ENCODE assay signal across 9 cellular contexts in the genomic region with DNA sequence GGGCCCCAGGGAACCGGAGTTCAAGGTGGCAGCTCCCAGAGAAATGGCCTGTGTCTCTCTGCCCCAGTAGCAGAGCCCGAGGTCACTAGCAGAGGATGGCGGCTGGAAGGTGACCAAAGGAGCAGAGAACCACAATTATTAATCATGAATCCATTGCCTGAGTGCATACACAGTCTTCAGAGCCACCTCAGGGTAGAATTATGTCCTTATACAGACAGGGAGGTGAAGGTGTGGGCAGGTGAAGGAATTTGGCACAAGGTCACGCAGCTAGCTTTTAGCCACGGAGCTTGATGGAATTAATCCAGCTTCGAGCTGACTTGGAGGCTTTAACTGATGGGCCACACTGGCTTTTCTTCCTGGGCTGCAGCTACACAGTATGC.
DNase-seq lines count a peak whose midpoint lies in the region; ATAC-seq and TF ChIP-seq lines count a peak whose summit lies in the region.
"Had no signal": no experiment of that assay in that cellular context is flagged by ENCODE, and none has a peak within 500 bp of the region (broad histone marks: within the 10 kb centered on the region; RNA-seq: fewer than 3 reads in every experiment).

No MANE protein-coding gene starts in this region.

- peaks cover 0 to 53% (median 17%) of the 10 kb centered on the region in 4 donors for H3K4me1 Mint-ChIP-seq in CD4-positive, CD25-positive, alpha-beta regulatory T cell

- no peaks in the 10 kb centered on the region for H3K27me3 Mint-ChIP-seq in CD4-positive, CD25-positive, alpha-beta regulatory T cell

- peak overlapping the region; percentile 95 for H3K9ac ChIP-seq in parathyroid adenoma

- no peak overlapping the region for H3K27ac ChIP-seq in CD4-positive, CD25-positive, alpha-beta regulatory T cell (ENCODE audit: insufficient read depth, low read length, poor library complexity, severe bottlenecking)
- peak overlapping the region; percentile 88 for H3K27ac ChIP-seq in SJSA1
- peak overlapping the region; percentile 100 for H3K27ac ChIP-seq in parathyroid adenoma

- H3K4me3 Mint-ChIP-seq in CD4-positive, CD25-positive, alpha-beta regulatory T cell = peak overlapping the region in 3 of 4 donors; percentile 35 to 53 (median 43)
- H3K4me3 Mint-ChIP-seq: T-helper 1 cell treated with Interleukin-12 subunit alpha and Interleukin-12 subunit beta and Interleukin-4 antibody, amounts not matched to agents 30 μg/mL and 1 μg/mL, for 36 hours had no signal

- no peak for ATAC-seq in CD4-positive, CD25-positive, alpha-beta regulatory T cell (ENCODE audit: low read depth in 2 of 2)
- ATAC-seq in GM21619 (IDR thresholded peaks at IDR 0.05; ENCODE audit: unreplicated experiment) (no peak), HG02759 (IDR thresholded peaks at IDR 0.05; ENCODE audit: unreplicated experiment) (no peak)

- DNase-seq in CD4-positive, CD25-positive, alpha-beta regulatory T cell = no peak
- no peak for DNase-seq in SJSA1 (ENCODE audit: low read depth in 1 of 2, low spot score in 2 of 2)
- DNase-seq in fibroblast of peridontal ligament (ENCODE audit: extremely low read depth) = peak; percentile 23
- DNase-seq in NCI-H1417 treated with DMSO at 0.1 percent for 48 hours (lab: John Stamatoyannopoulos, UW) = no peak
- DNase-seq in stimulated activated CD4-positive, alpha-beta T cell treated with anti-CD3 and anti-CD28 coated beads, Interleukin-15, amount 100 ng/mL, for 24 hours = no peak

- H3K9me3 Mint-ChIP-seq in CD4-positive, CD25-positive, alpha-beta regulatory T cell = no peaks in the 10 kb centered on the region
- H3K9me3 Mint-ChIP-seq: T-helper 1 cell treated with Interleukin-12 subunit alpha and Interleukin-12 subunit beta and Interleukin-4 antibody, amounts not matched to agents 30 μg/mL and 1 μg/mL, for 36 hours had no signal

- H2AFZ ChIP-seq in parathyroid adenoma = no peak overlapping the region

- no peaks in the 10 kb centered on the region for H3K79me2 ChIP-seq in parathyroid adenoma

- no peaks in the 10 kb centered on the region for H3K27me3 ChIP-seq in CD4-positive, CD25-positive, alpha-beta regulatory T cell (ENCODE audit: control insufficient read depth, insufficient read depth, low read length)
- H3K27me3 ChIP-seq in SJSA1 (replicated peaks) (no peaks in the 10 kb centered on the region), parathyroid adenoma (ENCODE audit: control insufficient read depth, insufficient read depth, low read length) (no peaks in the 10 kb centered on the region)

- no peak overlapping the region for H3K27ac Mint-ChIP-seq in CD4-positive, CD25-positive, alpha-beta regulatory T cell

- no peaks in the 10 kb centered on the region for H3K36me3 ChIP-seq in CD4-positive, CD25-positive, alpha-beta regulatory T cell (ENCODE audit: control insufficient read depth, insufficient read depth, low read length)
- H3K36me3 ChIP-seq in SJSA1 (no peaks in the 10 kb centered on the region), parathyroid adenoma (ENCODE audit: control insufficient read depth, insufficient read depth, low read length) (no peaks in the 10 kb centered on the region)

- no peak overlapping the region for H3K4me3 ChIP-seq in CD4-positive, CD25-positive, alpha-beta regulatory T cell (ENCODE audit: low read depth, low read length)
- H3K4me3 ChIP-seq in SJSA1 = no peak overlapping the region
- peak overlapping the region; percentile 36 for H3K4me3 ChIP-seq in parathyroid adenoma (ENCODE audit: low read depth, low read length)

- H3K4me1 ChIP-seq in CD4-positive, CD25-positive, alpha-beta regulatory T cell (ENCODE audit: control insufficient read depth, insufficient read depth, low read length, poor library complexity, severe bottlenecking) = peaks cover 23% of the 10 kb centered on the region
- H3K4me1 ChIP-seq in SJSA1 (replicated peaks) (peaks cover 65% of the 10 kb centered on the region), parathyroid adenoma (peaks cover 89% of the 10 kb centered on the region)

- H3K4me2 ChIP-seq in parathyroid adenoma (ENCODE audit: low read length) = peak overlapping the region; percentile 57

- no peaks in the 10 kb centered on the region for H3K36me3 Mint-ChIP-seq in CD4-positive, CD25-positive, alpha-beta regulatory T cell

- no peaks in the 10 kb centered on the region for H3K9me3 ChIP-seq in CD4-positive, CD25-positive, alpha-beta regulatory T cell (ENCODE audit: control insufficient read depth in 2 of 2, low read length in 2 of 2)
- H3K9me3 ChIP-seq in SJSA1 (replicated peaks) = no peaks in the 10 kb centered on the region
- no peaks in the 10 kb centered on the region for H3K9me3 ChIP-seq in parathyroid adenoma (ENCODE audit: control insufficient read depth, low read length)

- TF ChIP-seq CTCF in parathyroid adenoma (IDR thresholded peaks at IDR 0.05) = no peak
